In genomic region chr6:22356362-22356940, GRCh38 we compare ENCODE assay signal across 28 cellular contexts. TPM values are rescaled to one million over a fixed set of nuclear protein-coding genes. Genes with fewer than 3 reads are reported as not detected.
DNase-seq lines count a peak whose midpoint lies in the region; ATAC-seq, FAIRE-seq and TF ChIP-seq lines count a peak whose summit lies in the region.
"Had no signal": no experiment of that assay in that cellular context is flagged by ENCODE, and none has a peak within 500 bp of the region (broad histone marks: within the 10 kb centered on the region; RNA-seq: fewer than 3 reads in every experiment).

No MANE protein-coding gene starts in this region.

- CTCF ChIA-PET in GM12878 (lab: Yijun Ruan, JAX): no interaction called here

- H3K27ac ChIP-seq in GM12878 (ENCODE audit: control insufficient read depth, insufficient read depth) (peak overlapping the region; percentile 82; the same call in 1 of the 2 replicates), kidney (ENCODE audit: low read depth in 2 of 2, low read length in 2 of 2) (no peak overlapping the region), stomach (no peak overlapping the region)
- H3K27ac ChIP-seq: BLaER1 had no signal

- TF ChIP-seq POLR2A in GM12878 (IDR thresholded peaks at IDR 0.05; ENCODE audit: low read depth, low read length) (no peak), stomach (IDR thresholded peaks at IDR 0.05) (no peak)

- H3K79me2 ChIP-seq in GM12878 (ENCODE audit: control insufficient read depth, insufficient read depth, low read length): no peaks in the 10 kb centered on the region

- TF ChIP-seq CTCF in GM12878 (IDR thresholded peaks at IDR 0.05 in 2 of 3, conservative IDR thresholded peaks at IDR 0.05 in 1 of 3; ENCODE audit: control insufficient read depth in 2 of 3, extremely low read depth in 1 of 3, insufficient read depth in 1 of 3, low read depth in 3 of 3, low read length in 3 of 3): no peak
- TF ChIP-seq CTCF in kidney (IDR thresholded peaks at IDR 0.05; ENCODE audit: borderline replicate concordance, extremely low read depth, insufficient read depth): no peak
- TF ChIP-seq CTCF in stomach (IDR thresholded peaks at IDR 0.05): no peak
- TF ChIP-seq CTCF in GM13977 (IDR thresholded peaks at IDR 0.05; ENCODE audit: extremely low read depth, insufficient read depth, missing control alignments): no peak

- intact Hi-C loops in GM12878 (cut with micrococcal nuclease; ENCODE audit: unreplicated experiment) (loop anchor here (5.0 kb wide), 2 partner anchors 116 to 329 kb away; no protein-coding TSS in a partner anchor), kidney (cut with DNase I) (no loop called here), posterior vena cava (cut with DNase I) (no loop called here), stomach (cut with DNase I; ENCODE audit: low total_unique reads) (no loop called here)

- no TSS peak for BruUV-seq in GM12878 (replicated peaks; lab: Mats Ljungman, UMichigan)

- H3K9me3 ChIP-seq in GM12878 (replicated peaks; ENCODE audit: control insufficient read depth, insufficient read depth, low read length): no peaks in the 10 kb centered on the region; the same call in 2 of the 3 replicates
- H3K9me3 ChIP-seq in kidney (ENCODE audit: control insufficient read depth in 1 of 2, low read length in 2 of 2): no peaks in the 10 kb centered on the region
- H3K9me3 ChIP-seq in stomach: peaks cover 0 to 1% (median under 1%) of the 10 kb centered on the region in 4 donors
- H3K9me3 ChIP-seq: BE2C, BLaER1 had no signal

- no peak overlapping the region for H3K4me2 ChIP-seq in GM12878 (ENCODE audit: control insufficient read depth, insufficient read depth)
- H3K4me2 ChIP-seq: BLaER1 had no signal

- no peaks in the 10 kb centered on the region for H4K20me1 ChIP-seq in GM12878 (ENCODE audit: control insufficient read depth, insufficient read depth)
- H4K20me1 ChIP-seq: BLaER1 had no signal

- WGBS in GM12878 (ENCODE audit: insufficient coverage, insufficient replicate concordance, low lambda C conversion rate, missing lambda C conversion rate): 77% methylated on average over 27 of the region's 28 CpGs
- 81 to 98% (median 84%) methylated on average over 8 to 28 of the region's 28 CpGs for WGBS in stomach, 5 donors

- POLR2A ChIA-PET in GM12878 (lab: Charles Lee): no interaction called here

- ATAC-seq in GM12878: no peak

- SMC1A ChIA-PET in GM12878 (lab: Charles Lee; ENCODE audit: uncharacterized antibody, unreplicated experiment): no interaction called here

- peaks cover 25% of the 10 kb centered on the region for H3K4me1 ChIP-seq in GM12878 (ENCODE audit: control insufficient read depth, insufficient read depth, low read length)
- H3K4me1 ChIP-seq in kidney (ENCODE audit: control insufficient read depth in 1 of 2, insufficient read depth in 1 of 2, low read depth in 1 of 2, low read length in 2 of 2): no peaks in the 10 kb centered on the region
- no peaks in the 10 kb centered on the region for H3K4me1 ChIP-seq in stomach
- H3K4me1 ChIP-seq: BE2C, BLaER1 had no signal

- RAD21 ChIA-PET in GM12878 (lab: Charles Lee; ENCODE audit: unreplicated experiment): interaction anchor here (0.7 kb wide), 1 partner anchor 10 kb away, joined by 3 read pairs; no protein-coding TSS in a partner anchor

- DNase-seq in GM12878 (ENCODE audit: low read depth, low spot score) (no peak), kidney (peak; percentile 72), posterior vena cava (ENCODE audit: low spot score) (peak; percentile 55), stomach (no peak), GM13977 (ENCODE audit: low spot score) (no peak)
- DNase-seq: 8988T; ACHN; BE2C; C1 segment of cervical spinal cord; CD4-positive, alpha-beta memory T cell; CD4-positive, CD25-positive, alpha-beta regulatory T cell; CD8-positive, alpha-beta memory T cell; COR-L47; DMS 273 treated with DMSO at 0.1 percent for 48 hours; DMS153; DMS53; DMS79; DND-41; EL; GDM1 had no signal

- no peak for FAIRE-seq in GM12878 (lab: Jason Lieb, UNC)
- FAIRE-seq in kidney (lab: Jason Lieb, UNC): no peak
- FAIRE-seq: A204.1, GM12891, GM18507 had no signal

- no peaks in the 10 kb centered on the region for H3K27me3 ChIP-seq in GM12878 (replicated peaks in 1 of 2; ENCODE audit: control insufficient read depth in 2 of 2, insufficient read depth in 2 of 2, low read length in 1 of 2)
- no peaks in the 10 kb centered on the region for H3K27me3 ChIP-seq in stomach
- H3K27me3 ChIP-seq: BE2C, BLaER1 had no signal

- H3K36me3 ChIP-seq in GM12878 (ENCODE audit: control insufficient read depth in 2 of 2, insufficient read depth in 2 of 2, low read length in 1 of 2) (no peaks in the 10 kb centered on the region), kidney (ENCODE audit: control insufficient read depth in 1 of 2, insufficient read depth in 2 of 2, low read length in 2 of 2) (no peaks in the 10 kb centered on the region), stomach (no peaks in the 10 kb centered on the region)
- H3K36me3 ChIP-seq: BE2C, BLaER1 had no signal

- TF ChIP-seq EP300 in GM12878 (IDR thresholded peaks at IDR 0.05; ENCODE audit: borderline replicate concordance in 1 of 2, control insufficient read depth in 1 of 2, low read depth in 2 of 2, low read length in 2 of 2): no peak
- TF ChIP-seq EP300 in stomach (IDR thresholded peaks at IDR 0.05): no peak

- no peak overlapping the region for H3K9ac ChIP-seq in GM12878 (ENCODE audit: control insufficient read depth, insufficient read depth, low read length)
- H3K9ac ChIP-seq in kidney (ENCODE audit: low read length in 2 of 2): no peak overlapping the region
- H3K9ac ChIP-seq: BLaER1 had no signal

- in situ Hi-C loops in GM12878 (cut with MboI): no loop called here
- in situ Hi-C loops in GM13977 (cut with MboI; ENCODE audit: low pct_unique_long_range_greater_than_20kb, low sequenced_read_pairs, unreplicated experiment): no loop called here

- H3K4me3 ChIP-seq in GM12878 (no peak overlapping the region), kidney (ENCODE audit: low read length in 2 of 2) (no peak overlapping the region), stomach (no peak overlapping the region)
- H3K4me3 ChIP-seq: BLaER1 had no signal

- no peak for TF ChIP-seq RAD21 in GM12878 (IDR thresholded peaks at IDR 0.05; ENCODE audit: insufficient read depth, low read depth, low read length)

- no peak overlapping the region for H2AFZ ChIP-seq in GM12878 (ENCODE audit: control insufficient read depth, low read depth, low read length)

TF ChIP-seq in GM12878, 131 proteins besides CTCF, POLR2A, EP300 and RAD21:
- TF ChIP-seq HCFC1 (IDR thresholded peaks at IDR 0.05; ENCODE audit: low read length): no peak
- TF ChIP-seq BACH1 (IDR thresholded peaks at IDR 0.05; ENCODE audit: borderline replicate concordance): no peak
- no peak for TF ChIP-seq ZNF207 (IDR thresholded peaks at IDR 0.05; ENCODE audit: borderline replicate concordance)
- no peak for TF ChIP-seq ATF7 (IDR thresholded peaks at IDR 0.05; ENCODE audit: low read depth)
- TF ChIP-seq IRF4 (IDR thresholded peaks at IDR 0.05; ENCODE audit: low read depth, low read length): no peak
- TF ChIP-seq BHLHE40 (IDR thresholded peaks at IDR 0.05; ENCODE audit: borderline replicate concordance in 1 of 2, low read depth in 2 of 2, low read length in 1 of 2): no peak
- TF ChIP-seq POU2F2 (IDR thresholded peaks at IDR 0.05; ENCODE audit: borderline replicate concordance, low read depth, low read length): no peak
- no peak for TF ChIP-seq SKIL (IDR thresholded peaks at IDR 0.05; ENCODE audit: low read depth, poor library complexity, severe bottlenecking)
- no peak for TF ChIP-seq KDM1A (IDR thresholded peaks at IDR 0.05; ENCODE audit: borderline replicate concordance)

RNA-seq across cellular contexts. Expression of gene PRL, which starts 59.6 kb away (rescaled TPM):
- not detected in 2 replicates for total RNA-seq in GM12878 (2013; cell fraction: nucleolus; rRNA removed)
- total RNA-seq in GM12878 (2014; rRNA removed): 12.3 and 14.9 TPM in 2 replicates
- total RNA-seq in GM12878 (2014; rRNA removed; fragmentation: Illumina TruSeq; extraction: Trizol): 17.4 and 18.3 TPM in 2 replicates
- 19.1 and 20.3 TPM in 2 replicates for total RNA-seq in GM12878 (2021)
- polyA plus RNA-seq in GM12878 (2011; ENCODE audit: low read depth): 5.3 TPM
- polyA plus RNA-seq in GM12878 (2011; rRNA removed): 0.05 TPM in 1 of 2 replicates, not detected in the other
- polyA plus RNA-seq in GM12878 (2011; cell fraction: cytosol; rRNA removed): not detected in 2 replicates
- polyA plus RNA-seq in GM12878 (2011; cell fraction: nucleus; rRNA removed): not detected in 2 replicates
- polyA plus RNA-seq in GM12878 (2012): 2.4 and 6.6 TPM in 2 replicates
- 25.9 and 26.1 TPM in 2 replicates for polyA plus RNA-seq in GM12878 (2014; fragmentation: Illumina TruSeq; extraction: Trizol)
- polyA plus RNA-seq in GM12878 (2014; fragmentation: Nextera tagmentation; extraction: Ambion mirVana): 10 to 100 TPM; 27.6 to 34.9 TPM
- polyA plus RNA-seq in GM12878 (2014; rRNA removed): 23.2 and 23.4 TPM in 2 replicates
- polyA plus RNA-seq in GM12878 (2016; fragmentation: Nextera tagmentation; extraction: Ambion mirVana): 10 to 100 TPM; 23.8 to 29.2 TPM
- not detected in 2 replicates for polyA minus RNA-seq in GM12878 (2011; rRNA and poly(A)+ RNA removed)
- polyA minus RNA-seq in GM12878 (2011; cell fraction: cytosol; rRNA and poly(A)+ RNA removed): not detected in 2 replicates
- not detected in 2 replicates for polyA minus RNA-seq in GM12878 (2011; cell fraction: nucleus; rRNA and poly(A)+ RNA removed)
- total RNA-seq in kidney: not detected
- not detected for polyA plus RNA-seq in kidney (ENCODE audit: insufficient read depth, low read depth, low replicate concordance)
- total RNA-seq in posterior vena cava: not detected
- not detected for total RNA-seq in stomach
- polyA plus RNA-seq in stomach: not detected
- total RNA-seq: A673; CD4-positive, alpha-beta memory T cell; CD4-positive, CD25-positive, alpha-beta regulatory T cell; CD8-positive, alpha-beta memory T cell; Daoy; G401 had no signal
- polyA plus RNA-seq: AG04450; CD4-positive, alpha-beta memory T cell had no signal

Comparison
In these comparisons a context has a peak if more than half of its experiments do, and no peak if none do; other contexts are left out.
1. DNase-seq: peak in kidney (single experiment) and posterior vena cava (single experiment); none in GM12878 (single experiment), stomach (single experiment) and GM13977 (single experiment).